In genomic region chr19:29054886-29055675, GRCh38 we compare ENCODE assay signal across 24 cellular contexts.
DNase-seq lines count a peak whose midpoint lies in the region; ATAC-seq, FAIRE-seq and TF ChIP-seq lines count a peak whose summit lies in the region.
"Had no signal": no experiment of that assay in that cellular context is flagged by ENCODE, and none has a peak within 500 bp of the region (broad histone marks: within the 10 kb centered on the region; RNA-seq: fewer than 3 reads in every experiment).

No MANE protein-coding gene starts in this region.

- H2BK120ac ChIP-seq in H1 (replicated peaks; ENCODE audit: low read depth, low read length) (no peak overlapping the region), mesenchymal stem cell (ENCODE audit: low read depth, low read length) (no peak overlapping the region)

- H3K23me2 ChIP-seq in H1 (ENCODE audit: low read depth, low read length): no peaks in the 10 kb centered on the region

- no peak overlapping the region for H3K18ac ChIP-seq in H1 (ENCODE audit: extremely low read depth, low read length)
- no peak overlapping the region for H3K18ac ChIP-seq in mesenchymal stem cell (ENCODE audit: low read depth in 1 of 2, low read length in 2 of 2)

- TF ChIP-seq EP300 in H1 (IDR thresholded peaks at IDR 0.05; ENCODE audit: borderline replicate concordance in 1 of 2, low read depth in 2 of 2, low read length in 2 of 2): no peak

- H3K79me1 ChIP-seq in H1 (ENCODE audit: low read depth, low read length): no peaks in the 10 kb centered on the region
- no peaks in the 10 kb centered on the region for H3K79me1 ChIP-seq in mesenchymal stem cell (replicated peaks; ENCODE audit: low read length, poor library complexity, severe bottlenecking)

- H3K4me1 ChIP-seq in H1 (replicated peaks in 1 of 4; ENCODE audit: control insufficient read depth in 3 of 4, insufficient read depth in 4 of 4, low read length in 3 of 4): no peaks in the 10 kb centered on the region; a peak in 1 of 7 replicates
- no peaks in the 10 kb centered on the region for H3K4me1 ChIP-seq in mesenchymal stem cell (ENCODE audit: control insufficient read depth, insufficient read depth, low read depth, low read length)

- no peaks in the 10 kb centered on the region for H3K27me3 ChIP-seq in H1 (replicated peaks in 1 of 4; ENCODE audit: control insufficient read depth in 3 of 4, extremely low read depth in 1 of 4, insufficient read depth in 3 of 4, low read length in 3 of 4)
- peaks cover 0 to 3% of the 10 kb centered on the region in 2 experiments for H3K27me3 ChIP-seq in mesenchymal stem cell (ENCODE audit: control insufficient read depth in 1 of 2, insufficient read depth in 1 of 2, low read length in 2 of 2)
- H3K27me3 ChIP-seq: MG63 had no signal

- no peak overlapping the region for H3K9ac ChIP-seq in H1 (replicated peaks in 1 of 4; ENCODE audit: extremely low read depth in 1 of 4, low read depth in 3 of 4, low read length in 3 of 4)
- H3K9ac ChIP-seq in mesenchymal stem cell (ENCODE audit: low read length): peak overlapping the region; percentile 19

- peak; percentile 35 for DNase-seq in cardiac septum (ENCODE audit: low spot score)
- no peak for DNase-seq in left ventricle myocardium superior
- no peak for DNase-seq in H1 (ENCODE audit: low read depth in 1 of 2, low spot score in 2 of 2)
- no peak for DNase-seq in mesenchymal stem cell
- DNase-seq in HPDE6-E6E7 (ENCODE audit: extremely low spot score): no peak
- no peak for DNase-seq in activated T-cell treated with anti-CD3 and anti-CD28 coated beads, Interleukin-2, amount 50 U/mL, for 24 hours
- no peak for DNase-seq in amygdala (lab: John Stamatoyannopoulos, UW)
- DNase-seq: COR-L47, EL, MG63, NCI-H1048, NCI-H1436, NCI-H2029, NCI-H446, NCI-H69 had no signal

- H4K91ac ChIP-seq in H1 (replicated peaks; ENCODE audit: insufficient read length, low read length) (no peak overlapping the region), mesenchymal stem cell (ENCODE audit: low read length) (no peak overlapping the region)

- peaks cover 3% of the 10 kb centered on the region for H3K27me3 Mint-ChIP-seq in activated T-cell treated with anti-CD3 and anti-CD28 coated beads, Interleukin-2, amount 50 U/mL, for 24 hours
- H3K27me3 Mint-ChIP-seq: B cell had no signal

- H3K23ac ChIP-seq in H1 (ENCODE audit: insufficient read length) (no peak overlapping the region), mesenchymal stem cell (ENCODE audit: low read length in 2 of 2) (no peak overlapping the region)

- H4K20me1 ChIP-seq in H1 (replicated peaks in 1 of 2; ENCODE audit: control insufficient read depth in 1 of 2, insufficient read depth in 2 of 2, low read length in 2 of 2): no peaks in the 10 kb centered on the region

- no peaks in the 10 kb centered on the region for H3K9me3 ChIP-seq in H1 (ENCODE audit: insufficient read depth in 2 of 2, low read depth in 1 of 2, low read length in 1 of 2)
- H3K9me3 ChIP-seq in mesenchymal stem cell (ENCODE audit: control insufficient read depth, low read length): no peaks in the 10 kb centered on the region
- H3K9me3 ChIP-seq: MG63 had no signal

- ATAC-seq in left ventricle myocardium superior (no peak), HG02571 (IDR thresholded peaks at IDR 0.05; ENCODE audit: unreplicated experiment) (no peak)
- ATAC-seq: HCT116, Panc1, Right ventricle myocardium inferior had no signal

- H3K4ac ChIP-seq in H1 (replicated peaks; ENCODE audit: insufficient read length, low read depth, low read length): no peak overlapping the region
- H3K4ac ChIP-seq in mesenchymal stem cell (ENCODE audit: low read depth in 1 of 2, low read length in 2 of 2): no peak overlapping the region

- TF ChIP-seq CTCF in H1 (IDR thresholded peaks at IDR 0.05; ENCODE audit: control extremely low read depth in 1 of 3, insufficient read depth in 1 of 3, low read depth in 1 of 3, low read length in 3 of 3): no peak

- H3K36me3 Mint-ChIP-seq in activated T-cell treated with anti-CD3 and anti-CD28 coated beads, Interleukin-2, amount 50 U/mL, for 24 hours (ENCODE audit: low read depth): no peaks in the 10 kb centered on the region

- 91% methylated on average over 10 of the region's 10 CpGs; no CpG with 5 or more reads in 1 of the 2 experiments for WGBS in H1 (ENCODE audit: extremely low coverage in 1 of 2, insufficient coverage in 1 of 2, insufficient read length in 1 of 2, insufficient replicate concordance in 2 of 2, low coverage in 1 of 2, low lambda C conversion rate in 2 of 2, missing lambda C conversion rate in 1 of 2), 2 experiments
- 74% methylated on average over 10 of the region's 10 CpGs for WGBS in mesenchymal stem cell

- CTCF ChIA-PET in H1 (lab: Charles Lee; ENCODE audit: partially characterized antibody): interaction anchor here (0.7 to 4.3 kb wide), 17 partner anchors 10 to 469 kb away, joined by 3 to 14 read pairs (median 4); no protein-coding TSS in a partner anchor

- H2BK5ac ChIP-seq in H1 (ENCODE audit: low read depth, low read length): no peak overlapping the region
- H2BK5ac ChIP-seq in mesenchymal stem cell (ENCODE audit: low read depth, low read length, poor library complexity, severe bottlenecking): no peak overlapping the region

- H3K4me3 Mint-ChIP-seq in activated T-cell treated with anti-CD3 and anti-CD28 coated beads, Interleukin-2, amount 50 U/mL, for 24 hours: no peak overlapping the region
- H3K4me3 Mint-ChIP-seq: B cell, GM23338 had no signal

- no peaks in the 10 kb centered on the region for H3K4me1 Mint-ChIP-seq in activated T-cell treated with anti-CD3 and anti-CD28 coated beads, Interleukin-2, amount 50 U/mL, for 24 hours (ENCODE audit: low read depth)
- H3K4me1 Mint-ChIP-seq: B cell had no signal

- H4K5ac ChIP-seq in H1 (ENCODE audit: insufficient read length, low read depth, low read length): no peak overlapping the region

- H2BK20ac ChIP-seq in H1 (ENCODE audit: low read length): no peak overlapping the region

- no peak overlapping the region for H3K27ac Mint-ChIP-seq in activated T-cell treated with anti-CD3 and anti-CD28 coated beads, Interleukin-2, amount 50 U/mL, for 24 hours
- H3K27ac Mint-ChIP-seq: B cell, GM23338 had no signal

- H3K14ac ChIP-seq in H1 (ENCODE audit: insufficient read length) (no peak overlapping the region), mesenchymal stem cell (ENCODE audit: low read length in 2 of 2) (no peak overlapping the region)

- H2BK15ac ChIP-seq in H1 (ENCODE audit: low read length) (peak overlapping the region; percentile 84; the same call in 1 of the 2 replicates), mesenchymal stem cell (ENCODE audit: low read depth, poor library complexity, severe bottlenecking) (no peak overlapping the region)

- no peak for TF ChIP-seq RAD21 in H1 (IDR thresholded peaks at IDR 0.05 in 1 of 2, conservative IDR thresholded peaks at IDR 0.05 in 1 of 2; ENCODE audit: low read depth in 2 of 2, low read length in 2 of 2)

- H3K4me3 ChIP-seq in H1 (ENCODE audit: extremely low read depth in 1 of 4, insufficient read depth in 2 of 4, low read depth in 3 of 4, low read length in 4 of 4) (no peak overlapping the region), mesenchymal stem cell (ENCODE audit: insufficient read depth in 1 of 2, low read depth in 1 of 2, low read length in 2 of 2) (no peak overlapping the region)
- H3K4me3 ChIP-seq: GM23338, MG63 had no signal

- FAIRE-seq in H1 (lab: Jason Lieb, UNC): no peak
- FAIRE-seq: GM12891, GM18507 had no signal

- H3K79me2 ChIP-seq in H1 (ENCODE audit: control insufficient read depth in 1 of 2, insufficient read depth in 2 of 2, low read length in 2 of 2): no peaks in the 10 kb centered on the region

- intact Hi-C loops in cardiac septum (cut with DNase I): no loop called here
- intact Hi-C loops in left ventricle myocardium superior (cut with micrococcal nuclease): no loop called here

- no peak overlapping the region for H2AK5ac ChIP-seq in H1 (ENCODE audit: low read depth, low read length)
- no peak overlapping the region for H2AK5ac ChIP-seq in mesenchymal stem cell (ENCODE audit: low read length, severe bottlenecking)

- H3K9me3 Mint-ChIP-seq in activated T-cell treated with anti-CD3 and anti-CD28 coated beads, Interleukin-2, amount 50 U/mL, for 24 hours: peaks cover 2% of the 10 kb centered on the region

- H3K4me2 ChIP-seq in H1 (ENCODE audit: insufficient read depth in 1 of 2, low read depth in 2 of 2, low read length in 2 of 2): no peak overlapping the region
- H3K4me2 ChIP-seq in mesenchymal stem cell (ENCODE audit: low read length, poor library complexity, severe bottlenecking): no peak overlapping the region
- H3K4me2 ChIP-seq: GM23338 had no signal

- H2AFZ ChIP-seq in H1 (ENCODE audit: low read length) (no peak overlapping the region), mesenchymal stem cell (ENCODE audit: low read depth, low read length) (no peak overlapping the region)
- H2AFZ ChIP-seq: GM23338 had no signal

- POLR2A ChIA-PET in H1 (lab: Charles Lee; ENCODE audit: partially characterized antibody): interaction anchor here (0.7 to 1.0 kb wide), 3 partner anchors 150 to 430 kb away, joined by 3 to 4 read pairs (median 3); no protein-coding TSS in a partner anchor

- H3K36me3 ChIP-seq in H1 (ENCODE audit: control insufficient read depth in 2 of 4, insufficient read depth in 4 of 4, low read length in 3 of 4) (no peaks in the 10 kb centered on the region), mesenchymal stem cell (ENCODE audit: control insufficient read depth in 1 of 2, insufficient read depth in 2 of 2, low read depth in 1 of 2, low read length in 2 of 2) (no peaks in the 10 kb centered on the region)
- H3K36me3 ChIP-seq: MG63 had no signal

- TF ChIP-seq POLR2A in H1 (IDR thresholded peaks at IDR 0.05; ENCODE audit: control extremely low read depth in 1 of 2, low read depth in 2 of 2, low read length in 2 of 2): no peak

- H3K56ac ChIP-seq in H1 (replicated peaks; ENCODE audit: insufficient read length, low read depth, low read length): no peak overlapping the region

- H2BK12ac ChIP-seq in H1 (ENCODE audit: low read depth, low read length) (peak overlapping the region; percentile 29; the same call in 1 of the 2 replicates), mesenchymal stem cell (ENCODE audit: low read length in 2 of 2) (no peak overlapping the region)

- H4K8ac ChIP-seq in H1 (ENCODE audit: extremely low read depth, insufficient read depth, low read length): no peak overlapping the region
- no peak overlapping the region for H4K8ac ChIP-seq in mesenchymal stem cell (ENCODE audit: low read length)

- H3K27ac ChIP-seq in H1 (ENCODE audit: low read depth, low read length) (no peak overlapping the region), mesenchymal stem cell (ENCODE audit: low read length, poor library complexity, severe bottlenecking) (no peak overlapping the region)
- H3K27ac ChIP-seq: 22Rv1 had no signal

TF ChIP-seq in H1, 55 proteins besides CTCF, POLR2A, EP300 and RAD21 (continues in another document):
- TF ChIP-seq GABPA (IDR thresholded peaks at IDR 0.05; ENCODE audit: borderline replicate concordance, insufficient read depth, low read length) (no peak), MAFK (IDR thresholded peaks at IDR 0.05; ENCODE audit: low read depth, low read length) (no peak), POU5F1 (IDR thresholded peaks at IDR 0.05; ENCODE audit: low read depth, low read length) (no peak), BACH1 (IDR thresholded peaks at IDR 0.05; ENCODE audit: low read length) (no peak), SUZ12 (IDR thresholded peaks at IDR 0.05; ENCODE audit: low read length) (no peak), SP4 (IDR thresholded peaks at IDR 0.05; ENCODE audit: low read length) (no peak)
